ENCODE assay signal across 31 cellular contexts in the genomic region with DNA sequence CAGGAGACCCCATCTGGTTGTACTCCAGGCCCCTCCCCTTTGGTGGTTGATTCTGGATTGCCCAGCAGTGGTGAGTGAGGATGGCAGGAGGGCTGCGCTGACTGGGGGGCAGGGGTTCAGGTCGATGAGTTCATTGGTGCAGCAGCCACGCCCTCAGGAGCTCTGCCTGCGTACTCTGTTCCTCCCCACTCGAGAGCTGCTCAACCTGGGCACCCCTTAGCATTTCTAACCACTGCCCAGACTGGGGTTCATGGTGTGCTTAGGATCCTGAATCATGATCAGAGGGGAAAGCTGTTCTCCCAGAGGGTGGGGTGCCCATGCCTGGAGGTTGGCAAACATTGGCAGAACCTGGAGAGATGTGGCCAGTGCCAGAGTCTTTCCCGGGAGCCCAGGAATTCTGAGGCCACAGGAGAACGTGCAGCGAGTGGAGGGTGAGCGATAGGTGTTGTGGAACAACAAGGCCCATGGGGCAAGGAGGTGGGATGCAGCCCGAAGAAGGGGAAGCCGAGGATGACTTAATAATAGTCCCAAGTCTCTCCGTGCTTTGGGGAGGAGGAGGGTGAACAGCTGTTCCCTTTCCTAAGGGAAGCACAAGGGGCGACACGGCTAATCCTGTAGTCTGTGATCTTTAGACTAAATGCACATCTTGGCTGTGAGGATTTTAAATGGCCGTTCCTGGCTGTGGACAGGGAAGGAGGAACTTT.
"Had no signal": no experiment of that assay in that cellular context is flagged by ENCODE, and none has a peak within 500 bp of the region (broad histone marks: within the 10 kb centered on the region; RNA-seq: fewer than 3 reads in every experiment).

No MANE protein-coding gene starts in this region.

- H3K9me3 ChIP-seq: Peyer's patch, SJSA1 had no signal

- DNase-seq: activated CD4-positive, alpha-beta T cell treated with anti-CD3 and anti-CD28 coated beads, Interleukin-2, amount 10 ng/mL, durations not matched to agents 24 days and 14 days; activated CD4-positive, alpha-beta T cell treated with anti-CD3 and anti-CD28 coated beads, Interleukin-2, amount 50 U/mL, for 4 hours; activated CD8-positive, alpha-beta T cell treated with anti-CD3 and anti-CD28 coated beads for 36 hours; activated gamma-delta T cell treated with Interleukin-2 at 50 U/mL for 16 hours; activated naive CD4-positive, alpha-beta T cell treated with anti-CD3 and anti-CD28 coated beads for 36 hours; activated T-cell treated with anti-CD3 and anti-CD28 coated beads, Interleukin-2, amount 50 U/mL, for 24 hours; amniotic stem cell; aorta; brain microvascular endothelial cell; KG1; NCI-H1092 treated with DMSO at 0.1 percent for 48 hours; NCI-H1417; NCI-H146; NCI-H187; NCI-H2029 treated with DMSO at 0.1 percent for 48 hours; NCI-H2107; NCI-H2171; NCI-H510A; NCI-H69; NK-92 treated with Interleukin-12 subunit alpha and Interleukin-12 subunit beta, amount 100 ng/mL, for 24 hours; PC-3; RPMI8226; SHP77 treated with DMSO at 0.1 percent for 48 hours; SW 1271; T-helper 1 cell; T1000 had no signal

- H3K27me3 ChIP-seq: brain microvascular endothelial cell, Peyer's patch, SJSA1 had no signal

- H3K36me3 ChIP-seq: brain microvascular endothelial cell, Peyer's patch, SJSA1 had no signal

- H3K27me3 Mint-ChIP-seq: activated CD4-positive, alpha-beta T cell treated with anti-CD3 and anti-CD28 coated beads, Interleukin-2, amount 10 ng/mL, durations not matched to agents 24 days and 14 days; central memory CD8-positive, alpha-beta T cell had no signal

- H3K4me3 Mint-ChIP-seq: activated CD4-positive, alpha-beta T cell treated with anti-CD3 and anti-CD28 coated beads, Interleukin-2, amount 10 ng/mL, durations not matched to agents 24 days and 14 days; activated CD8-positive, alpha-beta T cell treated with anti-CD3 and anti-CD28 coated beads for 36 hours; activated naive CD4-positive, alpha-beta T cell treated with anti-CD3 and anti-CD28 coated beads for 36 hours; activated T-cell treated with anti-CD3 and anti-CD28 coated beads, Interleukin-2, amount 50 U/mL, for 24 hours; central memory CD8-positive, alpha-beta T cell had no signal

- H3K27ac ChIP-seq: brain microvascular endothelial cell, Peyer's patch, SJSA1 had no signal

- H3K4me3 ChIP-seq: Peyer's patch, SJSA1 had no signal

- H3K27ac Mint-ChIP-seq: activated CD4-positive, alpha-beta T cell treated with anti-CD3 and anti-CD28 coated beads, Interleukin-2, amount 10 ng/mL, durations not matched to agents 24 days and 14 days; activated CD8-positive, alpha-beta T cell treated with anti-CD3 and anti-CD28 coated beads for 36 hours; activated naive CD4-positive, alpha-beta T cell treated with anti-CD3 and anti-CD28 coated beads for 36 hours; activated naive CD4-positive, alpha-beta T cell treated with anti-CD3 and anti-CD28 coated beads, Interleukin-2, amount 50 U/mL, for 72 hours; activated T-cell treated with anti-CD3 and anti-CD28 coated beads, Interleukin-2, amount 50 U/mL, for 24 hours; activated T-helper 2 cell treated with anti-CD3 and anti-CD28 coated beads, Interferon-gamma antibody, Interleukin-2, Interleukin-4, amounts not matched to agents 10 μg/mL and 5 μg/mL and 100 μg/mL, durations not matched to agents 14 hours and 24 hours and 36 hours had no signal

- H3K36me3 Mint-ChIP-seq: activated naive CD4-positive, alpha-beta T cell treated with anti-CD3 and anti-CD28 coated beads, Interleukin-2, amount 50 U/mL, for 72 hours had no signal

- H3K9me3 Mint-ChIP-seq: activated CD4-positive, alpha-beta T cell treated with anti-CD3 and anti-CD28 coated beads, Interleukin-2, amount 10 ng/mL, durations not matched to agents 24 days and 14 days; activated CD8-positive, alpha-beta T cell treated with anti-CD3 and anti-CD28 coated beads for 36 hours; activated naive CD4-positive, alpha-beta T cell treated with anti-CD3 and anti-CD28 coated beads for 36 hours; activated naive CD4-positive, alpha-beta T cell treated with anti-CD3 and anti-CD28 coated beads, Interleukin-2, amount 50 U/mL, for 72 hours; activated T-cell treated with anti-CD3 and anti-CD28 coated beads, Interleukin-2, amount 50 U/mL, for 24 hours; activated T-helper 2 cell treated with anti-CD3 and anti-CD28 coated beads, Interferon-gamma antibody, Interleukin-2, Interleukin-4, amounts not matched to agents 10 μg/mL and 5 μg/mL and 100 μg/mL, durations not matched to agents 14 hours and 24 hours and 36 hours; central memory CD8-positive, alpha-beta T cell had no signal

- ATAC-seq: activated CD8-positive, alpha-beta T cell treated with anti-CD3 and anti-CD28 coated beads for 36 hours; activated naive CD4-positive, alpha-beta T cell treated with anti-CD3 and anti-CD28 coated beads, Interleukin-2, amount 50 U/mL, for 72 hours; PC-3 had no signal
